26 cellular contexts compared by ENCODE assay signal in the genomic region with DNA sequence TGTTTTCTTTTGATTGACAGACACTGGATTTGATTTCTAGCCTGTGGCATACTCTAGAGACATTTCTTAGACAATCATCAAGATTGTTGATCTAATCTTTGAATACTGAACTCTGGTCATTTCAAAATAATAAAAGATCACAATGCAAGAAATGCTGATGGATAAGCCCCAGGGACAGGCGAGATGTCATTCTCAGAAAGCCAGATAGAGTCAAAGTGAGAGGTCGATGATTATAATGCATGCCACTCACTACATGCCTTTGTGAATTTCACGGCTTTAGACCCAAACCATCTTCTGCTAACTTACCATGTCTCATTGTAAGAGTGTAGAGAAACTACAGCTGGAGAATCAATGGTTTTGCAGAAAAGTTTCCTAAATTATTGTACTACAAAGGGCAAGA.
A peak's percentile ranks its signal among the peaks of the same experiment; 100 is the strongest.
DNase-seq lines count a peak whose midpoint lies in the region; ATAC-seq, FAIRE-seq and TF ChIP-seq lines count a peak whose summit lies in the region.
"Had no signal": no experiment of that assay in that cellular context is flagged by ENCODE, and none has a peak within 500 bp of the region (broad histone marks: within the 10 kb centered on the region; RNA-seq: fewer than 3 reads in every experiment).

No MANE protein-coding gene starts in this region.

- ATAC-seq in GM23338 (no peak), K562 (no peak), GM19328 (IDR thresholded peaks at IDR 0.05; ENCODE audit: unreplicated experiment) (no peak)
- ATAC-seq: PC-3, T-cell had no signal

- peak overlapping the region; percentile 39; the same call in 1 of the 2 replicates for H2AFZ ChIP-seq in GM23338
- H2AFZ ChIP-seq in K562 (ENCODE audit: low read depth, low read length): no peak overlapping the region
- H2AFZ ChIP-seq in neural progenitor cell (replicated peaks): no peak overlapping the region
- H2AFZ ChIP-seq: GM23248 had no signal

- H3K9me1 ChIP-seq in K562 (ENCODE audit: control insufficient read depth, insufficient read depth, low read length): no peaks in the 10 kb centered on the region

- FAIRE-seq in K562 (lab: Jason Lieb, UNC): no peak
- FAIRE-seq: A204.1 had no signal

- DNase-seq in GM12865 (ENCODE audit: low read depth) (peak; percentile 53), GM23338 (ENCODE audit: low spot score) (no peak), K562 (ENCODE audit: extremely low read depth in 1 of 4, low spot score in 3 of 4) (no peak), neural progenitor cell (ENCODE audit: low spot score) (no peak), ureter (ENCODE audit: low spot score) (no peak), foreskin melanocyte (no peak), DMS153 (lab: John Stamatoyannopoulos, UW) (no peak)
- DNase-seq: CD4-positive, CD25-positive, alpha-beta regulatory T cell; GM23248; H9; HFFc6; IMR-90; MM.1S; NCI-H1417 treated with DMSO at 0.1 percent for 48 hours; NCI-H1694 treated with DMSO at 0.1 percent for 48 hours; NCI-H2081; NCI-H345; NCI-H524 treated with DMSO at 0.1 percent for 48 hours; NCI-H774; PC-3; T-cell had no signal

- no peak for TF ChIP-seq CTCF in GM12865 (IDR thresholded peaks at IDR 0.05; ENCODE audit: insufficient read depth, low read depth, low read length, missing control alignments)
- TF ChIP-seq CTCF in GM23338 (conservative IDR thresholded peaks at IDR 0.05; ENCODE audit: low read depth in 2 of 2): no peak
- TF ChIP-seq CTCF in K562 (IDR thresholded peaks at IDR 0.05 in 2 of 3, conservative IDR thresholded peaks at IDR 0.05 in 1 of 3; ENCODE audit: insufficient read depth in 2 of 3, low read depth in 1 of 3, low read length in 3 of 3): no peak
- no peak for TF ChIP-seq CTCF in neural progenitor cell (IDR thresholded peaks at IDR 0.05)

- no peaks in the 10 kb centered on the region; the same call in 1 of the 2 replicates for H3K36me3 ChIP-seq in GM23338 (ENCODE audit: insufficient read depth)
- no peaks in the 10 kb centered on the region for H3K36me3 ChIP-seq in K562 (ENCODE audit: control insufficient read depth, insufficient read depth, low read length)
- H3K36me3 ChIP-seq in neural progenitor cell: no peaks in the 10 kb centered on the region
- H3K36me3 ChIP-seq: BLaER1, SJSA1 had no signal

- BruUV-seq in K562 (replicated peaks; lab: Mats Ljungman, UMichigan): no TSS peak

- H3K36me3 Mint-ChIP-seq in GM23338 (ENCODE audit: low read depth) (peaks cover 14% of the 10 kb centered on the region), neural progenitor cell (no peaks in the 10 kb centered on the region)
- H3K36me3 Mint-ChIP-seq: CD4-positive, CD25-positive, alpha-beta regulatory T cell; T-cell had no signal

- CTCF ChIA-PET in K562 (lab: Yijun Ruan, JAX; ENCODE audit: low intra/inter-chr PET ratio): no interaction called here

- H3K4me3 Mint-ChIP-seq in GM23338 (no peak overlapping the region), neural progenitor cell (no peak overlapping the region)
- H3K4me3 Mint-ChIP-seq: CD4-positive, CD25-positive, alpha-beta regulatory T cell; H9; HFFc6; T-cell had no signal

- TF ChIP-seq EP300 in K562 (IDR thresholded peaks at IDR 0.05; ENCODE audit: low read length): no peak

- TF ChIP-seq RAD21 in K562 (CRISPR knock-in tag; conservative IDR thresholded peaks at IDR 0.05 in 1 of 2, IDR thresholded peaks at IDR 0.05 in 1 of 2): no peak

- intact Hi-C loops in K562 (cut with micrococcal nuclease): no loop called here

- POLR2A ChIA-PET in K562 (lab: Yijun Ruan, JAX): no interaction called here

- H3K9ac ChIP-seq in K562 (ENCODE audit: insufficient read depth in 1 of 2, low read depth in 2 of 2, low read length in 2 of 2) (no peak overlapping the region), neural progenitor cell (no peak overlapping the region)
- H3K9ac ChIP-seq: BLaER1, GM23248, KMS-11 had no signal

- H3K9me3 ChIP-seq in K562 (replicated peaks; ENCODE audit: control insufficient read depth, insufficient read depth, low read depth, low read length): 0 out of 2 replicates have a peak, but pooled peaks cover 2% of the 10 kb centered on the region
- no peaks in the 10 kb centered on the region for H3K9me3 ChIP-seq in neural progenitor cell (ENCODE audit: low read depth)
- H3K9me3 ChIP-seq: BLaER1, SJSA1 had no signal

- H3K27ac Mint-ChIP-seq in GM23338: no peak overlapping the region
- H3K27ac Mint-ChIP-seq in neural progenitor cell: peak overlapping the region; percentile 91
- H3K27ac Mint-ChIP-seq: CD4-positive, CD25-positive, alpha-beta regulatory T cell; H9; HFFc6; T-cell had no signal

- peaks cover 17% of the 10 kb centered on the region for H3K4me1 ChIP-seq in GM23338 (ENCODE audit: insufficient read depth)
- H3K4me1 ChIP-seq in K562 (replicated peaks in 1 of 2; ENCODE audit: control insufficient read depth in 2 of 2, insufficient read depth in 2 of 2, low read length in 2 of 2): peaks cover 0 to 6% of the 10 kb centered on the region in 2 experiments; a peak in 3 of 5 replicates
- peaks cover 19% of the 10 kb centered on the region for H3K4me1 ChIP-seq in neural progenitor cell
- H3K4me1 ChIP-seq: BLaER1, SJSA1 had no signal

- in situ Hi-C loops in K562 (cut with MboI): no loop called here

- peaks cover 19% of the 10 kb centered on the region for H3K9me2 ChIP-seq in GM23338 (ENCODE audit: insufficient read depth)

- H3K27ac ChIP-seq in GM23338 (ENCODE audit: low read depth) (no peak overlapping the region), K562 (ENCODE audit: extremely low read depth, low read depth, low read length) (no peak overlapping the region), neural progenitor cell (no peak overlapping the region)
- H3K27ac ChIP-seq: BLaER1, GM23248, KMS-11, SJSA1 had no signal

- H4K20me1 ChIP-seq in GM23338 (replicated peaks; ENCODE audit: insufficient read depth) (no peaks in the 10 kb centered on the region), K562 (replicated peaks; ENCODE audit: control insufficient read depth, insufficient read depth, low read length) (no peaks in the 10 kb centered on the region), neural progenitor cell (ENCODE audit: low read depth) (no peaks in the 10 kb centered on the region)
- H4K20me1 ChIP-seq: BLaER1 had no signal

- peaks cover 7% of the 10 kb centered on the region for H3K27me3 Mint-ChIP-seq in GM23338 (ENCODE audit: insufficient read depth, low read depth, poor library complexity)
- no peaks in the 10 kb centered on the region for H3K27me3 Mint-ChIP-seq in neural progenitor cell (ENCODE audit: insufficient read depth, low read depth)

- H3K9me3 Mint-ChIP-seq in GM23338 (peaks cover 11% of the 10 kb centered on the region), neural progenitor cell (peaks cover 5% of the 10 kb centered on the region)
- H3K9me3 Mint-ChIP-seq: CD4-positive, CD25-positive, alpha-beta regulatory T cell; HFFc6; T-cell had no signal

- no peak for TF ChIP-seq POLR2A in K562 (conservative IDR thresholded peaks at IDR 0.05)

- WGBS in K562 (ENCODE audit: insufficient coverage, low coverage, missing lambda C conversion rate): 5% methylated on average over 3 of the region's 3 CpGs

- no peaks in the 10 kb centered on the region for H3K27me3 ChIP-seq in GM23338 (ENCODE audit: insufficient read depth)
- peaks cover 9 to 11% of the 10 kb centered on the region in 2 experiments for H3K27me3 ChIP-seq in K562 (ENCODE audit: control insufficient read depth in 2 of 2, insufficient read depth in 2 of 2, low read length in 2 of 2)
- no peaks in the 10 kb centered on the region for H3K27me3 ChIP-seq in neural progenitor cell
- H3K27me3 ChIP-seq: BLaER1 had no signal

- H3F3A ChIP-seq in GM23338 (replicated peaks; ENCODE audit: low read depth) (no peaks in the 10 kb centered on the region), neural progenitor cell (ENCODE audit: low read depth) (no peaks in the 10 kb centered on the region)

- H3K4me1 Mint-ChIP-seq in GM23338 (peaks cover 30% of the 10 kb centered on the region), neural progenitor cell (peaks cover 35% of the 10 kb centered on the region)
- H3K4me1 Mint-ChIP-seq: T-cell had no signal

- H3K4me3 ChIP-seq in GM12865 (ENCODE audit: low read depth, low read length) (no peak overlapping the region), GM23338 (no peak overlapping the region), K562 (no peak overlapping the region), neural progenitor cell (no peak overlapping the region)
- H3K4me3 ChIP-seq: BLaER1, GM23248, SJSA1 had no signal

- no peaks in the 10 kb centered on the region for H3K79me2 ChIP-seq in GM23338 (replicated peaks; ENCODE audit: insufficient read depth)
- no peaks in the 10 kb centered on the region for H3K79me2 ChIP-seq in K562 (ENCODE audit: control insufficient read depth, insufficient read depth, low read length)
- no peaks in the 10 kb centered on the region for H3K79me2 ChIP-seq in neural progenitor cell (ENCODE audit: low read depth)

- H3K4me2 ChIP-seq in GM23338 (no peak overlapping the region), K562 (ENCODE audit: insufficient read depth, low read length) (no peak overlapping the region), neural progenitor cell (no peak overlapping the region)
- H3K4me2 ChIP-seq: BLaER1, KMS-11 had no signal

TF ChIP-seq in GM23338, 12 proteins besides CTCF, POLR2A, EP300 and RAD21 (continues in another document):
- TF ChIP-seq STAT1 (IDR thresholded peaks at IDR 0.05; ENCODE audit: unreplicated experiment) (no peak), ETS1 (IDR thresholded peaks at IDR 0.05) (no peak)

TF ChIP-seq in K562, 482 proteins besides CTCF, POLR2A, EP300 and RAD21:
- peak; percentile 58 for TF ChIP-seq PKNOX1 (IDR thresholded peaks at IDR 0.05)
- no peak for TF ChIP-seq DIDO1 (tag; IDR thresholded peaks at IDR 0.05; ENCODE audit: low read depth)
- TF ChIP-seq, protein P1, sequence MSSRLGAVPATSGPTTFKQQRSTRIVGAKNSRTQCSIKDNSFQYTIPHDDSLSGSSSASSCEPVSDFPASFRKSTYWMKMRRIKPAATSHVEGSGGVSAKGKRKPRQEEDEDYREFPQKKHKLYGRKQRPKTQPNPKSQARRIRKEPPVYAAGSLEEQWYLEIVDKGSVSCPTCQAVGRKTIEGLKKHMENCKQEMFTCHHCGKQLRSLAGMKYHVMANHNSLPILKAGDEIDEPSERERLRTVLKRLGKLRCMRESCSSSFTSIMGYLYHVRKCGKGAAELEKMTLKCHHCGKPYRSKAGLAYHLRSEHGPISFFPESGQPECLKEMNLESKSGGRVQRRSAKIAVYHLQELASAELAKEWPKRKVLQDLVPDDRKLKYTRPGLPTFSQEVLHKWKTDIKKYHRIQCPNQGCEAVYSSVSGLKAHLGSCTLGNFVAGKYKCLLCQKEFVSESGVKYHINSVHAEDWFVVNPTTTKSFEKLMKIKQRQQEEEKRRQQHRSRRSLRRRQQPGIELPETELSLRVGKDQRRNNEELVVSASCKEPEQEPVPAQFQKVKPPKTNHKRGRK (tag; IDR thresholded peaks at IDR 0.05): 0 out of 2 replicates have a peak, but pooled peaks have one; percentile 16
